Comparison of ENCODE assay signal across 1 cellular context in genomic region chr5:178120661-178121357, GRCh38.
TF ChIP-seq lines count a peak whose summit lies in the region.

No MANE protein-coding gene starts in this region.

TF ChIP-seq in HEK293, 187 proteins besides CTCF, POLR2A, EP300 and RAD21 (continued from another document):
- TF ChIP-seq ZNF398 (tag by site-specific recombination; IDR thresholded peaks at IDR 0.05) (no peak), ZNF776 (tag by site-specific recombination; IDR thresholded peaks at IDR 0.05; ENCODE audit: borderline replicate concordance) (no peak), ZNF148 (tag by site-specific recombination; IDR thresholded peaks at IDR 0.05; ENCODE audit: borderline replicate concordance) (no peak), ZNF701 (tag by site-specific recombination; IDR thresholded peaks at IDR 0.05) (no peak), ZNF501 (tag by site-specific recombination; IDR thresholded peaks at IDR 0.05) (0 out of 2 replicates have a peak, but pooled peaks have one; percentile 40), ZNF175 (tag by site-specific recombination; IDR thresholded peaks at IDR 0.05) (no peak), MYNN (tag by site-specific recombination; IDR thresholded peaks at IDR 0.05; ENCODE audit: borderline replicate concordance) (no peak), KLF17 (tag by site-specific recombination; IDR thresholded peaks at IDR 0.05) (peak; percentile 64; the same call in 1 of the 2 replicates), YY2 (tag by site-specific recombination; IDR thresholded peaks at IDR 0.05) (no peak), KLF10 (tag by site-specific recombination; IDR thresholded peaks at IDR 0.05) (peak; percentile 20; the same call in 1 of the 2 replicates), ZSCAN30 (tag by site-specific recombination; IDR thresholded peaks at IDR 0.05) (peak; percentile 79; the same call in 1 of the 2 replicates), ZNF645 (tag by site-specific recombination; IDR thresholded peaks at IDR 0.05) (no peak), ZSCAN23 (tag by site-specific recombination; IDR thresholded peaks at IDR 0.05) (no peak), ATF2 (tag by site-specific recombination; IDR thresholded peaks at IDR 0.05; ENCODE audit: low read depth) (no peak), ZXDB (tag by site-specific recombination; IDR thresholded peaks at IDR 0.05) (peak; percentile 31; the same call in 1 of the 2 replicates), ZBTB44 (tag by site-specific recombination; IDR thresholded peaks at IDR 0.05) (peak; percentile 97), ZNF626 (tag by site-specific recombination; IDR thresholded peaks at IDR 0.05) (no peak), ZBTB20 (tag by site-specific recombination; IDR thresholded peaks at IDR 0.05) (no peak; the same call in 1 of the 2 replicates), ZNF112 (tag by site-specific recombination; IDR thresholded peaks at IDR 0.05) (no peak), ZNF488 (tag by site-specific recombination; IDR thresholded peaks at IDR 0.05) (no peak), ZNF521 (tag by site-specific recombination; IDR thresholded peaks at IDR 0.05) (no peak), ZNF132 (tag by site-specific recombination; IDR thresholded peaks at IDR 0.05; ENCODE audit: borderline replicate concordance) (no peak), ZNF549 (tag by site-specific recombination; IDR thresholded peaks at IDR 0.05) (no peak), PRDM6 (tag by site-specific recombination; IDR thresholded peaks at IDR 0.05) (no peak), ZNF10 (tag by site-specific recombination; IDR thresholded peaks at IDR 0.05) (peak; percentile 94), ZNF561 (tag by site-specific recombination; IDR thresholded peaks at IDR 0.05; ENCODE audit: borderline replicate concordance) (peak; percentile 82; the same call in 1 of the 2 replicates), ZNF174 (tag by site-specific recombination; IDR thresholded peaks at IDR 0.05) (no peak), HOXA7 (CRISPR knock-in tag; IDR thresholded peaks at IDR 0.05; ENCODE audit: borderline replicate concordance) (no peak), ZNF138 (tag by site-specific recombination; IDR thresholded peaks at IDR 0.05; ENCODE audit: borderline replicate concordance) (no peak), KLF8 (tag by site-specific recombination; IDR thresholded peaks at IDR 0.05) (no peak), ZNF239 (tag by site-specific recombination; IDR thresholded peaks at IDR 0.05) (no peak), WT1 (tag by site-specific recombination; IDR thresholded peaks at IDR 0.05) (no peak), ZNF155 (tag by site-specific recombination; IDR thresholded peaks at IDR 0.05) (no peak), ZNF830 (tag by site-specific recombination; IDR thresholded peaks at IDR 0.05; ENCODE audit: low read depth) (no peak), ZBTB7A (tag by site-specific recombination; IDR thresholded peaks at IDR 0.05; ENCODE audit: low read depth) (no peak), ZSCAN4 (tag by site-specific recombination; IDR thresholded peaks at IDR 0.05) (no peak), ZNF366 (tag by site-specific recombination; conservative IDR thresholded peaks at IDR 0.05) (no peak), ZFP41 (tag by site-specific recombination; IDR thresholded peaks at IDR 0.05; ENCODE audit: borderline replicate concordance) (no peak), ZBTB26 (tag by site-specific recombination; optimal IDR thresholded peaks at IDR 0.05) (peak; percentile 36), PRDM1 (tag by site-specific recombination; IDR thresholded peaks at IDR 0.05) (no peak)
